Comparison of ENCODE assay signal across 8 cellular contexts in genomic region chr19:10193666-10194499, GRCh38. TPM values are rescaled to one million over a fixed set of nuclear protein-coding genes. Genes with fewer than 3 reads are reported as not detected.
DNase-seq lines count a peak whose midpoint lies in the region; ATAC-seq, FAIRE-seq and TF ChIP-seq lines count a peak whose summit lies in the region.

No MANE protein-coding gene starts in this region.

- CTCF ChIA-PET in Caco-2 (lab: Charles Lee): no interaction called here
- CTCF ChIA-PET in activated CD4-positive, alpha-beta memory T cell treated with anti-CD3 and anti-CD28 coated beads, Interleukin-2, amount 10 ng/mL, durations not matched to agents 7 days and 5 days (lab: Charles Lee): interaction anchor here (0.6 to 3.0 kb wide), 5 partner anchors 38 to 203 kb away, joined by 3 to 18 read pairs (median 4); partner anchors contain the start of gene S1PR2

- POLR2A ChIA-PET in Caco-2 (lab: Charles Lee): interaction anchor here (0.6 kb wide), 1 partner anchor 112 kb away, joined by 3 read pairs; no protein-coding TSS in a partner anchor
- POLR2A ChIA-PET in activated CD4-positive, alpha-beta memory T cell treated with anti-CD3 and anti-CD28 coated beads, Interleukin-2, amount 10 ng/mL, durations not matched to agents 7 days and 5 days (lab: Charles Lee): interaction anchor here (0.6 to 2.4 kb wide), 29 partner anchors 9 to 508 kb away, joined by 3 to 21 read pairs (median 4); partner anchors contain the start of genes EIF3G, ICAM1, MRPL4 and P2RY11

- no peaks in the 10 kb centered on the region for H3K27me3 ChIP-seq in Caco-2 (replicated peaks; ENCODE audit: control insufficient read depth, insufficient read depth, low read length)
- H3K27me3 ChIP-seq in HUES48 (ENCODE audit: control insufficient read depth, insufficient read depth, low read length): no peaks in the 10 kb centered on the region
- H3K27me3 ChIP-seq in neuron (ENCODE audit: insufficient read depth, low read length): no peaks in the 10 kb centered on the region

- no peaks in the 10 kb centered on the region for H3K9me3 ChIP-seq in Caco-2
- no peaks in the 10 kb centered on the region for H3K9me3 ChIP-seq in HUES48 (ENCODE audit: control insufficient read depth, insufficient read depth, low read length)
- no peaks in the 10 kb centered on the region for H3K9me3 ChIP-seq in neuron (ENCODE audit: low read length)

- peaks cover 47% of the 10 kb centered on the region for H3K36me3 Mint-ChIP-seq in Caco-2 (ENCODE audit: insufficient read depth, unreplicated experiment)
- peaks cover 42% of the 10 kb centered on the region for H3K36me3 Mint-ChIP-seq in activated CD4-positive, alpha-beta memory T cell treated with anti-CD3 and anti-CD28 coated beads, Interleukin-2, amount 10 ng/mL, durations not matched to agents 7 days and 5 days (ENCODE audit: low read depth)

- intact Hi-C loops in Caco-2 (cut with micrococcal nuclease; ENCODE audit: unreplicated experiment): loop anchor here (5.0 kb wide), 1 partner anchor 58 kb away; the partner anchor contains the start of gene MRPL4

- ATAC-seq in GM21390 (IDR thresholded peaks at IDR 0.05; ENCODE audit: unreplicated experiment): peak; percentile 9

- H3K36me3 ChIP-seq in Caco-2 (ENCODE audit: control insufficient read depth, insufficient read depth, low read length) (no peaks in the 10 kb centered on the region), HUES48 (ENCODE audit: control insufficient read depth, insufficient read depth, low read length) (peaks cover 18% of the 10 kb centered on the region), neuron (ENCODE audit: insufficient read depth, low read length) (peaks cover 9% of the 10 kb centered on the region)

- TF ChIP-seq CTCF in Caco-2 (IDR thresholded peaks at IDR 0.05; ENCODE audit: insufficient read depth in 1 of 2, low read depth in 1 of 2, low read length in 1 of 2, severe bottlenecking in 1 of 2, unreplicated experiment in 1 of 2): no peak
- TF ChIP-seq CTCF in D721Med (IDR thresholded peaks at IDR 0.05; ENCODE audit: insufficient read depth, missing control alignments): no peak

- BruUV-seq in Caco-2 (replicated peaks; lab: Mats Ljungman, UMichigan): no TSS peak

- H3K9ac ChIP-seq in HUES48 (ENCODE audit: low read depth, low read length): peak overlapping the region; percentile 83

- no peaks in the 10 kb centered on the region for H3K4me1 Mint-ChIP-seq in Caco-2 (ENCODE audit: low read depth, unreplicated experiment)
- H3K4me1 Mint-ChIP-seq in activated CD4-positive, alpha-beta memory T cell treated with anti-CD3 and anti-CD28 coated beads, Interleukin-2, amount 10 ng/mL, durations not matched to agents 7 days and 5 days: peaks cover 57% of the 10 kb centered on the region

- no peaks in the 10 kb centered on the region for H3K27me3 Mint-ChIP-seq in Caco-2 (ENCODE audit: insufficient read depth, unreplicated experiment)
- H3K27me3 Mint-ChIP-seq in activated CD4-positive, alpha-beta memory T cell treated with anti-CD3 and anti-CD28 coated beads, Interleukin-2, amount 10 ng/mL, durations not matched to agents 7 days and 5 days: no peaks in the 10 kb centered on the region

- peak overlapping the region; percentile 91 for H3K4me3 ChIP-seq in Caco-2 (ENCODE audit: low read depth, low read length)
- H3K4me3 ChIP-seq in HUES48 (ENCODE audit: low read depth, low read length): peak overlapping the region; percentile 85
- peak overlapping the region; percentile 89 for H3K4me3 ChIP-seq in neuron (ENCODE audit: low read length)

- no peaks in the 10 kb centered on the region for H3K9me3 Mint-ChIP-seq in Caco-2 (ENCODE audit: unreplicated experiment)
- no peaks in the 10 kb centered on the region for H3K9me3 Mint-ChIP-seq in activated CD4-positive, alpha-beta memory T cell treated with anti-CD3 and anti-CD28 coated beads, Interleukin-2, amount 10 ng/mL, durations not matched to agents 7 days and 5 days

- FAIRE-seq in D721Med (lab: Jason Lieb, UNC): no peak

- H2AFZ ChIP-seq in neuron (ENCODE audit: low read depth, low read length): peak overlapping the region; percentile 78

- no peak for DNase-seq in Caco-2
- no peak for DNase-seq in activated CD4-positive, alpha-beta memory T cell treated with anti-CD3 and anti-CD28 coated beads, Interleukin-2, amount 10 ng/mL, durations not matched to agents 7 days and 5 days
- peak; percentile 39 for DNase-seq in fibroblast of peridontal ligament (ENCODE audit: extremely low read depth)
- no peak for DNase-seq in D721Med (ENCODE audit: insufficient read length, low spot score)
- DNase-seq in NCI-H1048 (lab: John Stamatoyannopoulos, UW): no peak

- peak overlapping the region; percentile 88 for H3K27ac Mint-ChIP-seq in Caco-2 (ENCODE audit: unreplicated experiment)
- peak overlapping the region; percentile 97 for H3K27ac Mint-ChIP-seq in activated CD4-positive, alpha-beta memory T cell treated with anti-CD3 and anti-CD28 coated beads, Interleukin-2, amount 10 ng/mL, durations not matched to agents 7 days and 5 days

- H3K4me1 ChIP-seq in Caco-2 (no peaks in the 10 kb centered on the region), HUES48 (ENCODE audit: control insufficient read depth, insufficient read depth, low read length) (no peaks in the 10 kb centered on the region), neuron (ENCODE audit: insufficient read depth, low read length) (peaks cover 12% of the 10 kb centered on the region)

- H3K27ac ChIP-seq in HUES48 (ENCODE audit: low read depth, low read length): peak overlapping the region; percentile 95

- H3K4me3 Mint-ChIP-seq in Caco-2 (ENCODE audit: unreplicated experiment): peak overlapping the region; percentile 96
- peak overlapping the region; percentile 100 for H3K4me3 Mint-ChIP-seq in activated CD4-positive, alpha-beta memory T cell treated with anti-CD3 and anti-CD28 coated beads, Interleukin-2, amount 10 ng/mL, durations not matched to agents 7 days and 5 days

RNA-seq across cellular contexts. Expression of gene DNMT1, which starts 0.9 kb away (rescaled TPM):
- total RNA-seq in Caco-2 (2022): 144 and 171 TPM in 2 replicates
- 100 to 1,000 TPM; 314 to 331 TPM for total RNA-seq in activated CD4-positive, alpha-beta memory T cell treated with anti-CD3 and anti-CD28 coated beads, Interleukin-2, amount 10 ng/mL, durations not matched to agents 7 days and 5 days

RNA-seq across cellular contexts. Expression of gene S1PR2, which starts 37.2 kb away (rescaled TPM):
- total RNA-seq in Caco-2 (2022): 6.2 and 7.2 TPM in 2 replicates
- 10 to 100 TPM in 1 of 2 experiments, 1 to 10 TPM in 1; 9.5 to 10.6 TPM for total RNA-seq in activated CD4-positive, alpha-beta memory T cell treated with anti-CD3 and anti-CD28 coated beads, Interleukin-2, amount 10 ng/mL, durations not matched to agents 7 days and 5 days

RNA-seq across cellular contexts. Expression of gene MRPL4, which starts 58.1 kb away (rescaled TPM):
- 85.9 and 87.4 TPM in 2 replicates for total RNA-seq in Caco-2 (2022)
- total RNA-seq in activated CD4-positive, alpha-beta memory T cell treated with anti-CD3 and anti-CD28 coated beads, Interleukin-2, amount 10 ng/mL, durations not matched to agents 7 days and 5 days: 10 to 100 TPM; 55.4 to 58.6 TPM
